14 cellular contexts compared by ENCODE assay signal in the genomic region with DNA sequence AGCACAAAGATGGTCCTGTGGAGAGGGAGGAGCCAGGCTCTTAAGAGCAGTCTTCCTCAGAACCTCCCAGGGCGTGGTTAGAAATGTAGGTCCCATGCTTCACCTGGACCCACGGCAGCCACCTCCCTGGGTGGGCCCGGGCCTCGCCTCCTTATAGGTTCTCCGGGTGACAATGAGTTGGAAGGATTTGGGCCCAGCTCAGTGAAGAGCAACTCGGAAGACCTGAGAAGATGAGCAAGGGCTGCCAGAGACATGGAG. TPM values are rescaled to one million over a fixed set of nuclear protein-coding genes. Genes with fewer than 3 reads are reported as not detected.
DNase-seq lines count a peak whose midpoint lies in the region; ATAC-seq and TF ChIP-seq lines count a peak whose summit lies in the region.
"Had no signal": no experiment of that assay in that cellular context is flagged by ENCODE, and none has a peak within 500 bp of the region (broad histone marks: within the 10 kb centered on the region; RNA-seq: fewer than 3 reads in every experiment).

No MANE protein-coding gene starts in this region.

- no peak for ATAC-seq in Panc1

- H3K79me1 ChIP-seq in trophoblast cell (ENCODE audit: low read length): peaks cover 33% of the 10 kb centered on the region

- TF ChIP-seq CTCF in HEK293 (tag by site-specific recombination; IDR thresholded peaks at IDR 0.05): no peak
- TF ChIP-seq CTCF in Panc1 (IDR thresholded peaks at IDR 0.05): no peak
- TF ChIP-seq CTCF in hepatocyte (IDR thresholded peaks at IDR 0.05; ENCODE audit: poor library complexity): no peak

- H3K4me3 ChIP-seq in HEK293 (ENCODE audit: low read depth, low read length) (no peak overlapping the region), Panc1 (ENCODE audit: low read depth in 2 of 2, low read length in 2 of 2) (no peak overlapping the region), hepatocyte (no peak overlapping the region), trophoblast cell (ENCODE audit: low read depth, low read length) (no peak overlapping the region)

- no peaks in the 10 kb centered on the region for H4K20me1 ChIP-seq in hepatocyte (ENCODE audit: insufficient read depth, poor library complexity, severe bottlenecking)

- intact Hi-C loops in Panc1 (cut with micrococcal nuclease; ENCODE audit: unreplicated experiment): no loop called here

- H2AK5ac ChIP-seq in trophoblast cell (ENCODE audit: low read length): peak overlapping the region; percentile 44

- no peak for DNase-seq in Panc1 (ENCODE audit: low read depth, low spot score)
- no peak for DNase-seq in hepatocyte (ENCODE audit: low spot score)
- no peak for DNase-seq in trophoblast cell
- no peak for DNase-seq in activated CD4-positive, alpha-beta T cell treated with anti-CD3 and anti-CD28 coated beads, Interleukin-2, amount 50 U/mL, for 4 hours
- no peak for DNase-seq in 8988T
- DNase-seq in NCI-H1436 (lab: John Stamatoyannopoulos, UW): no peak
- DNase-seq: C1 segment of cervical spinal cord; CD4-positive, alpha-beta T cell; COR-L47; DND-41; GDM1; HCEC 1CT had no signal

- H3K4me2 ChIP-seq in hepatocyte: no peak overlapping the region
- H3K4me2 ChIP-seq in trophoblast cell (ENCODE audit: low read length): no peak overlapping the region

- H3K18ac ChIP-seq in trophoblast cell (ENCODE audit: low read length): peak overlapping the region; percentile 78

- H2BK5ac ChIP-seq in trophoblast cell (ENCODE audit: low read depth, low read length, poor library complexity): peak overlapping the region; percentile 25

- H4K12ac ChIP-seq in trophoblast cell (ENCODE audit: low read depth, low read length): no peak overlapping the region

- H2AFZ ChIP-seq in hepatocyte (no peak overlapping the region), trophoblast cell (ENCODE audit: insufficient read depth, low read length, poor library complexity) (no peak overlapping the region)

- H2BK12ac ChIP-seq in trophoblast cell (ENCODE audit: low read length): peak overlapping the region; percentile 21

- peak overlapping the region; percentile 21 for H3K4ac ChIP-seq in trophoblast cell (ENCODE audit: low read depth, low read length)

- H3K14ac ChIP-seq in trophoblast cell (ENCODE audit: low read length): peak overlapping the region; percentile 59

- H3K79me2 ChIP-seq in hepatocyte: peaks cover 13% of the 10 kb centered on the region
- peaks cover 10% of the 10 kb centered on the region for H3K79me2 ChIP-seq in trophoblast cell (ENCODE audit: control insufficient read depth, insufficient read depth, low read length, poor library complexity)

- peak overlapping the region; percentile 80 for H4K91ac ChIP-seq in trophoblast cell (ENCODE audit: low read depth, low read length)

- no peak overlapping the region for H3K23ac ChIP-seq in trophoblast cell (ENCODE audit: low read length)

- H3K27me3 ChIP-seq in Panc1 (ENCODE audit: control insufficient read depth, insufficient read depth, low read length) (no peaks in the 10 kb centered on the region), hepatocyte (no peaks in the 10 kb centered on the region), trophoblast cell (ENCODE audit: insufficient read depth, low read length) (no peaks in the 10 kb centered on the region)

- H3K9ac ChIP-seq in trophoblast cell (ENCODE audit: low read length): no peak overlapping the region

- CTCF ChIA-PET in HEK293 (lab: Yijun Ruan, JAX): interaction anchor here (0.7 to 1.4 kb wide), 4 partner anchors 22 to 43 kb away, joined by 3 to 8 read pairs (median 4); no protein-coding TSS in a partner anchor
- CTCF ChIA-PET in Panc1 (lab: Charles Lee): no interaction called here

- no peaks in the 10 kb centered on the region for H3K36me3 ChIP-seq in HEK293 (ENCODE audit: control insufficient read depth in 2 of 2, insufficient read depth in 1 of 2, low read length in 2 of 2)
- no peaks in the 10 kb centered on the region for H3K36me3 ChIP-seq in Panc1 (ENCODE audit: control insufficient read depth, insufficient read depth, low read length)
- no peaks in the 10 kb centered on the region for H3K36me3 ChIP-seq in hepatocyte (replicated peaks; ENCODE audit: insufficient read depth, low read depth)
- no peaks in the 10 kb centered on the region for H3K36me3 ChIP-seq in trophoblast cell (ENCODE audit: control insufficient read depth in 1 of 2, insufficient read depth in 2 of 2, low read length in 2 of 2)

- no peaks in the 10 kb centered on the region for H3K9me3 ChIP-seq in HEK293 (ENCODE audit: control insufficient read depth, insufficient read depth, low read depth, low read length)
- H3K9me3 ChIP-seq in Panc1 (ENCODE audit: control insufficient read depth, insufficient read depth, low read depth, low read length): no peaks in the 10 kb centered on the region
- H3K9me3 ChIP-seq in hepatocyte (ENCODE audit: low read depth): no peaks in the 10 kb centered on the region
- no peaks in the 10 kb centered on the region for H3K9me3 ChIP-seq in trophoblast cell (ENCODE audit: insufficient read depth, low read depth, low read length)

- in situ Hi-C loops in Panc1 (cut with HindIII; ENCODE audit: low pct_unique_long_range_greater_than_20kb, low sequenced_read_pairs): no loop called here

- no TSS peak for BruUV-seq in Panc1 (replicated peaks; lab: Mats Ljungman, UMichigan)

- POLR2A ChIA-PET in HEK293 (lab: Yijun Ruan, JAX): no interaction called here
- POLR2A ChIA-PET in Panc1 (lab: Charles Lee): no interaction called here

- H2BK120ac ChIP-seq in trophoblast cell (ENCODE audit: insufficient read depth, low read length, poor library complexity): peak overlapping the region; percentile 54

- H3K9me2 ChIP-seq in hepatocyte (replicated peaks; ENCODE audit: insufficient read depth): no peaks in the 10 kb centered on the region

- H4K8ac ChIP-seq in trophoblast cell (ENCODE audit: low read depth, low read length): peak overlapping the region; percentile 62

- peaks cover 4% of the 10 kb centered on the region; the same call in 1 of the 2 replicates for H3K4me1 ChIP-seq in HEK293 (ENCODE audit: control insufficient read depth, insufficient read depth, low read length)
- peaks cover 8% of the 10 kb centered on the region for H3K4me1 ChIP-seq in Panc1 (ENCODE audit: control insufficient read depth, insufficient read depth, low read length)
- peaks cover 4% of the 10 kb centered on the region for H3K4me1 ChIP-seq in hepatocyte (ENCODE audit: insufficient read depth)
- H3K4me1 ChIP-seq in trophoblast cell (ENCODE audit: control insufficient read depth in 1 of 2, insufficient read depth in 2 of 2, low read length in 2 of 2): peaks cover 12 to 25% of the 10 kb centered on the region in 2 experiments

- 86% methylated on average over 6 of the region's 6 CpGs for WGBS in hepatocyte (ENCODE audit: low lambda C conversion rate, missing lambda C conversion rate)
- WGBS in trophoblast cell (ENCODE audit: extremely low coverage, insufficient coverage, insufficient read length): no CpG with 5 or more reads among the region's 6 CpGs

- no peak overlapping the region for H3K27ac ChIP-seq in HEK293 (ENCODE audit: extremely low read depth, low read depth, low read length)
- peak overlapping the region; percentile 37; the same call in 1 of the 2 replicates for H3K27ac ChIP-seq in Panc1 (ENCODE audit: low read length)
- peak overlapping the region; percentile 37 for H3K27ac ChIP-seq in hepatocyte
- H3K27ac ChIP-seq in trophoblast cell (ENCODE audit: low read depth, low read length): no peak overlapping the region
- H3K27ac ChIP-seq: HL-60 had no signal

TF ChIP-seq in HEK293, 187 proteins besides CTCF, POLR2A, EP300 and RAD21:
- TF ChIP-seq ZNF16 (tag by site-specific recombination; IDR thresholded peaks at IDR 0.05; ENCODE audit: low read depth) (no peak), ZNF10 (tag by site-specific recombination; IDR thresholded peaks at IDR 0.05) (no peak), KLF1 (tag by site-specific recombination; IDR thresholded peaks at IDR 0.05) (peak; percentile 64; the same call in 1 of the 2 replicates), ZNF341 (tag by site-specific recombination; IDR thresholded peaks at IDR 0.05; ENCODE audit: low read depth) (no peak)

RNA-seq across cellular contexts. Expression of gene NDST1, which starts 26.3 kb away (rescaled TPM):
- total RNA-seq in Panc1 (2021; ENCODE audit: unreplicated experiment) (142 TPM), hepatocyte (66.7 and 85.1 TPM in 2 replicates)
- polyA plus RNA-seq in Panc1 (2012; ENCODE audit: insufficient read length): 80.5 TPM
- 30.2 and 42.5 TPM in 2 replicates for polyA plus RNA-seq in hepatocyte
- 98.1 and 98.9 TPM in 2 replicates for polyA plus RNA-seq in trophoblast cell (2013)

RNA-seq across cellular contexts. Expression of gene RPS14, which starts 32.1 kb away (rescaled TPM):
- total RNA-seq in Panc1 (2021; ENCODE audit: unreplicated experiment): 1,959 TPM
- polyA plus RNA-seq in Panc1 (2012; ENCODE audit: insufficient read length): 1,891 TPM
- 2,319 and 2,589 TPM in 2 replicates for total RNA-seq in hepatocyte
- polyA plus RNA-seq in hepatocyte: 1,067 and 1,087 TPM in 2 replicates
- 2,982 and 3,060 TPM in 2 replicates for polyA plus RNA-seq in trophoblast cell (2013)

Comparison
In these comparisons a context has a peak if more than half of its experiments do, and no peak if none do; other contexts are left out.
1. H3K27ac ChIP-seq: peak in Panc1 (single experiment) and hepatocyte (single experiment); none in HEK293 (single experiment) and trophoblast cell (single experiment).